Comparison of ENCODE assay signal across 8 cellular contexts in the genomic region with DNA sequence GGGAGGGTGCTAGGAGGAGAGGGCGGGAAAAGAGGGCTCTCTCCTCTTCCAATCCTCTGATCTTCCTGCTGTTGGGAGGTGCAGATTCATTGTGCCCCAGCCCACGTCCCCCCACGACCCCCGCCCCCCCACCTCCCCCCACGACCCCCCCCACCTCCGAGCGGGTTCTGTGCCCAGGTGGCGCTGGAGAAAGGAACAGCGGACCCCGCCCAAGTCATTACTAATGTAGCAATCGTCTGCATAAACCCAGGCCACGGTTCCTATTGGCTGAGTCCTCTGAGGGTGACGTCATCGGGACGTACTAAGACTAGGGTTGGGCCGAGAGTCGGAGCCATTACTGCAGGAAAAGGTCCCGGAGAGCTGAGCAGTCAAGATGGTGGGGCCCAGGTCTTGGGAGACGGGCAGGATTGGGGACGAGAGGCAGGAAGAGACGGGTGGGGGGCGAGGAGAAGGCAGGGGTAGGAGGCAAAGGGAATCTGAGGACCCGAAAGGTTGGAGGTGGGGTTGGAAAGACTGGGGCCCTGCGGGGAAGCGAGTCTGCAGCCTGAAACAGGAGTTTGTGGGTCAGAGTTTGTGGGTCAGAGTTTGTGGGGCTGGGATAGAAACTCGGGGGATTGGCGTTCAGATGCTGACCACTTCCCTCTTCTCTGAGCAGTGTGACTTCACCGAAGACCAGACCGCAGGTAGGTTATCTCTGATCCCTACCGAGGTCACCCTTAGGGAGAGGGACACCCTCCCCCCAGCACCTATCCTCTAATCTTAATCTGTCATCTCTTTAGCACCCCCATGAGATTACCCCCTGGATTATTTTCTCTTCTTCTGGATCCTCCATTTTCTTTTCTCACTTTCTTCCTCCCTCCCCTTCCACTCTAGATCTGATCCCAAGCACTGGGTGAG. TPM values are rescaled to one million over a fixed set of nuclear protein-coding genes. Genes with fewer than 3 reads are reported as not detected.
DNase-seq lines count a peak whose midpoint lies in the region; ATAC-seq and TF ChIP-seq lines count a peak whose summit lies in the region.

A gene (plus strand): TSS at position 331 of the 897 bp plus-strand sequence. CDS start 43 bp downstream, at position 374.

- no peaks in the 10 kb centered on the region for H3K27me3 Mint-ChIP-seq in activated CD4-positive, alpha-beta T cell treated with anti-CD3 and anti-CD28 coated beads for 36 hours

- intact Hi-C loops in activated CD4-positive, alpha-beta T cell treated with anti-CD3 and anti-CD28 coated beads for 36 hours (cut with DNase I, micrococcal nuclease): loop anchor here (1.0 to 10.0 kb wide), 9 partner anchors 30 to 927 kb away; a partner anchor contains a TSS

- POLR2A ChIA-PET in activated CD4-positive, alpha-beta T cell treated with anti-CD3 and anti-CD28 coated beads for 36 hours (lab: Charles Lee): interaction anchor here (0.5 to 4.4 kb wide), 4 partner anchors 18 to 1100 kb away, joined by 3 to 19 read pairs (median 9); a partner anchor contains a TSS

- no peak for TF ChIP-seq CTCF in choroid plexus epithelial cell (conservative IDR thresholded peaks at IDR 0.05; ENCODE audit: low read depth, low read length)

- peak; percentile 79 for ATAC-seq in HG03442 (IDR thresholded peaks at IDR 0.05; ENCODE audit: unreplicated experiment)
- ATAC-seq in activated CD4-positive, alpha-beta T cell treated with anti-CD3 and anti-CD28 coated beads for 36 hours: peak; percentile 85

- no peaks in the 10 kb centered on the region for H3K9me3 Mint-ChIP-seq in activated CD4-positive, alpha-beta T cell treated with anti-CD3 and anti-CD28 coated beads for 36 hours (ENCODE audit: low read depth)

- DNase-seq in AG20443 (ENCODE audit: low spot score): peak; percentile 94
- peak; percentile 97 for DNase-seq in NCI-H510A treated with DMSO at 0.1 percent for 48 hours (lab: John Stamatoyannopoulos, UW)
- DNase-seq in activated CD4-positive, alpha-beta T cell treated with anti-CD3 and anti-CD28 coated beads for 36 hours: peak; percentile 96
- DNase-seq in choroid plexus epithelial cell (ENCODE audit: low read depth): peak; percentile 99
- DNase-seq in kidney tubule cell (ENCODE audit: low spot score): peak; percentile 98
- DNase-seq in stimulated activated CD4-positive, alpha-beta T cell treated with anti-CD3 and anti-CD28 coated beads, Interleukin-1b, Interleukin-23, amount 100 ng/mL, for 24 hours (ENCODE audit: low read depth in 4 of 4, low spot score in 1 of 4): peak; percentile 79 to 91 (median 90)

- peak within 1 kb of the TSS; percentile 99 for H3K4me3 Mint-ChIP-seq in activated CD4-positive, alpha-beta T cell treated with anti-CD3 and anti-CD28 coated beads for 36 hours

- H3K4me1 Mint-ChIP-seq in activated CD4-positive, alpha-beta T cell treated with anti-CD3 and anti-CD28 coated beads for 36 hours: peaks cover 30% of the 10 kb centered on the region

- TF ChIP-seq POLR2A in GM19193 (IDR thresholded peaks at IDR 0.05; ENCODE audit: extremely low read depth, insufficient read depth, insufficient read length): peak; percentile 99

- peak within 1 kb of the TSS; percentile 98 for H3K4me3 ChIP-seq in choroid plexus epithelial cell (ENCODE audit: low read depth, low read length)

- CTCF ChIA-PET in activated CD4-positive, alpha-beta T cell treated with anti-CD3 and anti-CD28 coated beads for 36 hours (lab: Charles Lee): interaction anchor here (0.5 to 1.8 kb wide), 10 partner anchors 9 to 223 kb away, joined by 3 to 10 read pairs (median 4); a partner anchor contains a TSS

- H3K36me3 Mint-ChIP-seq in activated CD4-positive, alpha-beta T cell treated with anti-CD3 and anti-CD28 coated beads for 36 hours (ENCODE audit: low read depth): peaks cover 54% of the 10 kb centered on the region

- H3K27ac Mint-ChIP-seq in activated CD4-positive, alpha-beta T cell treated with anti-CD3 and anti-CD28 coated beads for 36 hours: peak within 1 kb of the TSS; percentile 96

RNA-seq across cellular contexts. Expression of the gene that starts here (rescaled TPM):
- total RNA-seq in activated CD4-positive, alpha-beta T cell treated with anti-CD3 and anti-CD28 coated beads for 36 hours: 100 to 1,000 TPM; 692 to 918 TPM

Comparison
In these comparisons a context has a peak if more than half of its experiments do, and no peak if none do; other contexts are left out.
1. Peak in every context shown above with its lines: DNase-seq, ATAC-seq and H3K4me3 ChIP-seq.